8 cellular contexts compared by ENCODE assay signal in genomic region chr3:123066599-123066895, GRCh38. TPM values are rescaled to one million over a fixed set of nuclear protein-coding genes. Genes with fewer than 3 reads are reported as not detected.
DNase-seq lines count a peak whose midpoint lies in the region; ATAC-seq, FAIRE-seq and TF ChIP-seq lines count a peak whose summit lies in the region.

No MANE protein-coding gene starts in this region.

- H3K36me3 ChIP-seq in CD8-positive, alpha-beta memory T cell (ENCODE audit: insufficient read depth, low read length): no peaks in the 10 kb centered on the region
- no peaks in the 10 kb centered on the region for H3K36me3 ChIP-seq in SJCRH30
- no peaks in the 10 kb centered on the region for H3K36me3 ChIP-seq in esophagus squamous epithelium
- no peaks in the 10 kb centered on the region for H3K36me3 ChIP-seq in pancreas

- H3K27ac Mint-ChIP-seq in CD8-positive, alpha-beta memory T cell: peak overlapping the region in 2 of 8 donors; percentile 47 to 74

- peaks cover 10% of the 10 kb centered on the region in 2 donors for H3K27me3 Mint-ChIP-seq in CD8-positive, alpha-beta memory T cell

- CTCF ChIA-PET in CD8-positive, alpha-beta memory T cell (lab: Charles Lee): no interaction called here

- DNase-seq in CD8-positive, alpha-beta memory T cell: no peak
- DNase-seq in SJCRH30: no peak
- DNase-seq in esophagus squamous epithelium (lab: John Stamatoyannopoulos, UW): no peak
- no peak for DNase-seq in pancreas
- no peak for DNase-seq in iPS-NIHi7 (ENCODE audit: extremely low spot score)
- no peak for DNase-seq in stimulated activated naive CD4-positive, alpha-beta T cell treated with Interleukin-2 at 50 U/mL for 16 hours (lab: John Stamatoyannopoulos, UW)
- no peak for DNase-seq in ACHN

- H3K4me1 ChIP-seq in CD8-positive, alpha-beta memory T cell (ENCODE audit: insufficient read depth, low read length): peaks cover 14% of the 10 kb centered on the region
- no peaks in the 10 kb centered on the region for H3K4me1 ChIP-seq in SJCRH30
- peaks cover 8 to 49% (median 27%) of the 10 kb centered on the region in 3 donors for H3K4me1 ChIP-seq in esophagus squamous epithelium
- H3K4me1 ChIP-seq in pancreas: peaks cover 20 to 23% (median 21%) of the 10 kb centered on the region in 3 donors

- H3K4me1 Mint-ChIP-seq in CD8-positive, alpha-beta memory T cell: peaks cover 11 to 32% (median 21%) of the 10 kb centered on the region in 3 donors

- POLR2A ChIA-PET in CD8-positive, alpha-beta memory T cell (lab: Charles Lee): no interaction called here

- in situ Hi-C loops in ACHN (cut with HindIII; ENCODE audit: low pct_ligation_motif_present, low pct_unique_long_range_greater_than_20kb, low sequenced_read_pairs): no loop called here

- no peak for FAIRE-seq in pancreas (lab: Jason Lieb, UNC)

- H3K27me3 ChIP-seq in CD8-positive, alpha-beta memory T cell (ENCODE audit: insufficient read depth, low read length, poor library complexity, severe bottlenecking): no peaks in the 10 kb centered on the region
- no peaks in the 10 kb centered on the region for H3K27me3 ChIP-seq in SJCRH30
- H3K27me3 ChIP-seq in esophagus squamous epithelium: peaks cover 0 to 2% (median 0%) of the 10 kb centered on the region in 4 donors
- H3K27me3 ChIP-seq in pancreas: no peaks in the 10 kb centered on the region

- WGBS in esophagus squamous epithelium, 2 donors: 9 to 13% methylated on average over 5 to 6 of the region's 6 CpGs
- WGBS in pancreas, 2 donors: 14 to 20% methylated on average over 6 of the region's 6 CpGs

- no peaks in the 10 kb centered on the region for H3K36me3 Mint-ChIP-seq in CD8-positive, alpha-beta memory T cell

- TF ChIP-seq CTCF in esophagus squamous epithelium (IDR thresholded peaks at IDR 0.05) (no peak), pancreas (IDR thresholded peaks at IDR 0.05) (no peak)

- no peak overlapping the region for H3K27ac ChIP-seq in CD8-positive, alpha-beta memory T cell (ENCODE audit: low read depth, low read length)
- peak overlapping the region; percentile 47 for H3K27ac ChIP-seq in SJCRH30
- peak overlapping the region in 3 of 4 donors; percentile 79 to 89 (median 88) for H3K27ac ChIP-seq in esophagus squamous epithelium
- peak overlapping the region in 2 of 4 donors; percentile 85 for H3K27ac ChIP-seq in pancreas

- no peaks in the 10 kb centered on the region for H3K9me3 ChIP-seq in CD8-positive, alpha-beta memory T cell (ENCODE audit: low read length)
- H3K9me3 ChIP-seq in SJCRH30 (replicated peaks): no peaks in the 10 kb centered on the region
- no peaks in the 10 kb centered on the region for H3K9me3 ChIP-seq in esophagus squamous epithelium
- H3K9me3 ChIP-seq in pancreas: no peaks in the 10 kb centered on the region

- peak overlapping the region; percentile 38 for H3K4me3 ChIP-seq in CD8-positive, alpha-beta memory T cell (ENCODE audit: low read length)
- H3K4me3 ChIP-seq in SJCRH30: peak overlapping the region; percentile 88
- peak overlapping the region; percentile 71 to 97 (median 84) for H3K4me3 ChIP-seq in esophagus squamous epithelium
- peak overlapping the region in 3 of 4 donors; percentile 93 to 95 (median 94) for H3K4me3 ChIP-seq in pancreas

- ATAC-seq in pancreas: no peak
- ATAC-seq in GM21447 (IDR thresholded peaks at IDR 0.05; ENCODE audit: unreplicated experiment): no peak

- intact Hi-C loops in esophagus squamous epithelium (cut with DNase I) (no loop called here), pancreas (cut with DNase I) (no loop called here)

- H3K9me3 Mint-ChIP-seq in CD8-positive, alpha-beta memory T cell: no peaks in the 10 kb centered on the region

- peak overlapping the region; percentile 72 to 88 (median 82) for H3K4me3 Mint-ChIP-seq in CD8-positive, alpha-beta memory T cell

- TF ChIP-seq POLR2A in esophagus squamous epithelium (IDR thresholded peaks at IDR 0.05): no peak

RNA-seq across cellular contexts. Expression of gene PDIA5, which starts 0.3 kb away (rescaled TPM):
- 10 to 100 TPM; 12.7 to 18.2 TPM for total RNA-seq in CD8-positive, alpha-beta memory T cell
- polyA plus RNA-seq in CD8-positive, alpha-beta memory T cell: 4.4 TPM
- total RNA-seq in SJCRH30 (2014; rRNA removed; shearing (Covaris generic)): 14.7 and 16.1 TPM in 2 replicates
- 10 to 100 TPM in 3 of 4 donors, 1 to 10 TPM in 1; 3.9 to 13.0 (median 12.0) TPM for total RNA-seq in esophagus squamous epithelium
- 10 to 100 TPM; 19.8 to 29.3 (median 26.2) TPM for total RNA-seq in pancreas
- polyA plus RNA-seq in pancreas: 10 to 100 TPM; 22.2 to 26.9 TPM

RNA-seq across cellular contexts. Expression of gene SEMA5B, which starts 39.0 kb away (rescaled TPM):
- not detected for total RNA-seq in CD8-positive, alpha-beta memory T cell
- polyA plus RNA-seq in CD8-positive, alpha-beta memory T cell: not detected
- total RNA-seq in SJCRH30 (2014; rRNA removed; shearing (Covaris generic)): 0.16 TPM in 1 of 2 replicates, not detected in the other
- total RNA-seq in esophagus squamous epithelium (under 1 TPM in 3 of 4 donors, not detected in 1; 0.13 to 0.21 (median 0.19) TPM), pancreas (1 to 10 TPM in 2 of 6 donors, under 1 TPM in 4; 0.52 to 2.7 (median 0.84) TPM)
- 10 to 100 TPM in 1 of 2 donors, 1 to 10 TPM in 1; 3.5 to 11.0 TPM for polyA plus RNA-seq in pancreas

Comparison
In these comparisons a context has a peak if more than half of its experiments do, and no peak if none do; other contexts are left out.
1. H3K4me3 ChIP-seq: peak in every context shown above with its lines; median percentile 94 in pancreas; 88 in SJCRH30; 84 in esophagus squamous epithelium; 38 in CD8-positive, alpha-beta memory T cell.